ENCODE assay signal across 11 cellular contexts in genomic region chr4:157222764-157223145, GRCh38. TPM values are rescaled to one million over a fixed set of nuclear protein-coding genes. Genes with fewer than 3 reads are reported as not detected.
DNase-seq lines count a peak whose midpoint lies in the region; TF ChIP-seq lines count a peak whose summit lies in the region.
"Had no signal": no experiment of that assay in that cellular context is flagged by ENCODE, and none has a peak within 500 bp of the region (broad histone marks: within the 10 kb centered on the region; RNA-seq: fewer than 3 reads in every experiment).

No MANE protein-coding gene starts in this region.

- H3K36me3 ChIP-seq in HUES48 (ENCODE audit: control insufficient read depth, insufficient read depth, low read length) (no peaks in the 10 kb centered on the region), iPS-18a (ENCODE audit: control insufficient read depth, low read depth, low read length) (no peaks in the 10 kb centered on the region), spleen (no peaks in the 10 kb centered on the region)
- H3K36me3 ChIP-seq in effector memory CD4-positive, alpha-beta T cell (ENCODE audit: control insufficient read depth, insufficient read depth, low read length): no peaks in the 10 kb centered on the region

- peaks cover 54% of the 10 kb centered on the region for H3K4me1 Mint-ChIP-seq in brain
- H3K4me1 Mint-ChIP-seq in activated CD4-positive, alpha-beta T cell treated with anti-CD3 and anti-CD28 coated beads, Interleukin-2, amount 10 ng/mL, durations not matched to agents 24 days and 14 days: no peaks in the 10 kb centered on the region
- H3K4me1 Mint-ChIP-seq: stimulated activated memory B cell treated with anti-CD40 and anti-IgM and Interleukin-4, amounts not matched to agents 10 μg/mL and 1 μg/mL and 100 μg/mL, for 72 hours had no signal

- H3K4me3 Mint-ChIP-seq in brain: peak overlapping the region; percentile 88 to 100 (median 96)
- H3K4me3 Mint-ChIP-seq in activated CD4-positive, alpha-beta T cell treated with anti-CD3 and anti-CD28 coated beads, Interleukin-2, amount 10 ng/mL, durations not matched to agents 24 days and 14 days: no peak overlapping the region
- H3K4me3 Mint-ChIP-seq: stimulated activated memory B cell treated with anti-CD40 and anti-IgM and Interleukin-4, amounts not matched to agents 10 μg/mL and 1 μg/mL and 100 μg/mL, for 72 hours had no signal

- peaks cover 0 to 7% (median 0%) of the 10 kb centered on the region in 5 experiments for H3K9me3 Mint-ChIP-seq in brain
- H3K9me3 Mint-ChIP-seq in activated CD4-positive, alpha-beta T cell treated with anti-CD3 and anti-CD28 coated beads, Interleukin-2, amount 10 ng/mL, durations not matched to agents 24 days and 14 days: peaks cover 4% of the 10 kb centered on the region

- peaks cover 72% of the 10 kb centered on the region for H3K27me3 ChIP-seq in HUES48 (ENCODE audit: control insufficient read depth, insufficient read depth, low read length)
- peaks cover 69% of the 10 kb centered on the region for H3K27me3 ChIP-seq in iPS-18a (ENCODE audit: control insufficient read depth, insufficient read depth, low read length)
- H3K27me3 ChIP-seq in spleen (replicated peaks in 1 of 7): peaks cover 0 to 55% (median 33%) of the 10 kb centered on the region in 7 donors
- peaks cover 7% of the 10 kb centered on the region for H3K27me3 ChIP-seq in effector memory CD4-positive, alpha-beta T cell (replicated peaks; ENCODE audit: control insufficient read depth, insufficient read depth, low read length, poor library complexity, severe bottlenecking)

- H3K4me1 ChIP-seq in HUES48 (ENCODE audit: control insufficient read depth, insufficient read depth, low read length): peaks cover 3% of the 10 kb centered on the region; the same call in 1 of the 2 replicates
- peaks cover 9% of the 10 kb centered on the region for H3K4me1 ChIP-seq in iPS-18a (ENCODE audit: control insufficient read depth, low read depth, low read length)
- H3K4me1 ChIP-seq in spleen: peaks cover 0 to 9% (median 3%) of the 10 kb centered on the region in 6 donors
- H3K4me1 ChIP-seq in effector memory CD4-positive, alpha-beta T cell (ENCODE audit: control insufficient read depth, insufficient read depth, low read length, poor library complexity, severe bottlenecking): no peaks in the 10 kb centered on the region

- no peak overlapping the region for H3K9ac ChIP-seq in HUES48 (ENCODE audit: low read depth, low read length)
- peak overlapping the region; percentile 61 for H3K9ac ChIP-seq in iPS-18a (ENCODE audit: low read length)

- H3K36me3 Mint-ChIP-seq in brain: no peaks in the 10 kb centered on the region
- no peaks in the 10 kb centered on the region for H3K36me3 Mint-ChIP-seq in activated CD4-positive, alpha-beta T cell treated with anti-CD3 and anti-CD28 coated beads, Interleukin-2, amount 10 ng/mL, durations not matched to agents 24 days and 14 days (ENCODE audit: low read depth)
- H3K36me3 Mint-ChIP-seq: stimulated activated memory B cell treated with anti-CD40 and anti-IgM and Interleukin-4, amounts not matched to agents 10 μg/mL and 1 μg/mL and 100 μg/mL, for 72 hours had no signal

- H3K27ac ChIP-seq in HUES48 (ENCODE audit: low read depth, low read length) (no peak overlapping the region), iPS-18a (ENCODE audit: low read length) (no peak overlapping the region), spleen (no peak overlapping the region)
- H3K27ac ChIP-seq in effector memory CD4-positive, alpha-beta T cell (ENCODE audit: insufficient read depth, low read length, poor library complexity, severe bottlenecking): no peak overlapping the region

- H3K27ac Mint-ChIP-seq in brain: peak overlapping the region; percentile 94 to 99 (median 97)
- no peak overlapping the region for H3K27ac Mint-ChIP-seq in activated CD4-positive, alpha-beta T cell treated with anti-CD3 and anti-CD28 coated beads, Interleukin-2, amount 10 ng/mL, durations not matched to agents 24 days and 14 days
- H3K27ac Mint-ChIP-seq: stimulated activated memory B cell treated with anti-CD40 and anti-IgM and Interleukin-4, amounts not matched to agents 10 μg/mL and 1 μg/mL and 100 μg/mL, for 72 hours had no signal

- H3K27me3 Mint-ChIP-seq in brain: peaks cover 43% of the 10 kb centered on the region
- peaks cover 22% of the 10 kb centered on the region for H3K27me3 Mint-ChIP-seq in activated CD4-positive, alpha-beta T cell treated with anti-CD3 and anti-CD28 coated beads, Interleukin-2, amount 10 ng/mL, durations not matched to agents 24 days and 14 days

- TF ChIP-seq POLR2A in spleen (IDR thresholded peaks at IDR 0.05): no peak

- H3K9me3 ChIP-seq in HUES48 (ENCODE audit: control insufficient read depth, insufficient read depth, low read length) (no peaks in the 10 kb centered on the region), iPS-18a (ENCODE audit: control insufficient read depth, low read depth, low read length) (no peaks in the 10 kb centered on the region), spleen (peaks cover 0 to 20% (median 0%) of the 10 kb centered on the region in 8 donors)
- H3K9me3 ChIP-seq in effector memory CD4-positive, alpha-beta T cell (ENCODE audit: control insufficient read depth, low read length): no peaks in the 10 kb centered on the region

- DNase-seq in spleen (peak; percentile 36), Kasumi-1 (lab: John Stamatoyannopoulos, UW) (no peak), T1000 (lab: John Stamatoyannopoulos, UW) (no peak)
- DNase-seq in effector memory CD4-positive, alpha-beta T cell: no peak
- no peak for DNase-seq in activated CD4-positive, alpha-beta T cell treated with anti-CD3 and anti-CD28 coated beads, Interleukin-2, amount 10 ng/mL, durations not matched to agents 24 days and 14 days
- DNase-seq: activated CD8-positive, alpha-beta memory T cell treated with anti-CD3 and anti-CD28 coated beads, Interleukin-2, amount 50 U/mL, for 4 hours; erythroblast had no signal

- intact Hi-C loops in spleen (cut with DNase I; ENCODE audit: low total_unique reads): no loop called here
- intact Hi-C loops in activated CD4-positive, alpha-beta T cell treated with anti-CD3 and anti-CD28 coated beads, Interleukin-2, amount 10 ng/mL, durations not matched to agents 24 days and 14 days (cut with micrococcal nuclease): no loop called here

- TF ChIP-seq CTCF in brain (conservative IDR thresholded peaks at IDR 0.05) (no peak), spleen (IDR thresholded peaks at IDR 0.05 in 8 of 11, conservative IDR thresholded peaks at IDR 0.05 in 3 of 11) (no peak)

- H3K4me3 ChIP-seq in HUES48 (ENCODE audit: low read depth, low read length) (peak overlapping the region; percentile 69), iPS-18a (ENCODE audit: low read length) (peak overlapping the region; percentile 73), spleen (peak overlapping the region in 5 of 8 donors; percentile 2 to 43 (median 16))
- H3K4me3 ChIP-seq in effector memory CD4-positive, alpha-beta T cell (ENCODE audit: insufficient read depth, low read depth, low read length, poor library complexity, severe bottlenecking): no peak overlapping the region

- WGBS in spleen, 5 donors: 5 to 18% (median 6%) methylated on average over 16 of the region's 16 CpGs

RNA-seq across cellular contexts. Expression of gene GRIA2, which starts 2.2 kb away (rescaled TPM):
- 4.2 TPM for polyA plus RNA-seq in brain (ENCODE audit: insufficient read depth, low read depth, low replicate concordance)
- total RNA-seq in spleen: not detected
- under 1 TPM in 2 of 3 donors, not detected in 1; 0.02 to 0.06 TPM for polyA plus RNA-seq in spleen
- total RNA-seq in activated CD4-positive, alpha-beta T cell treated with anti-CD3 and anti-CD28 coated beads, Interleukin-2, amount 10 ng/mL, durations not matched to agents 24 days and 14 days: not detected in 2 replicates
